Comparison of ENCODE assay signal across 11 cellular contexts in genomic region chr3:128307781-128308469, GRCh38.
DNase-seq lines count a peak whose midpoint lies in the region; ATAC-seq and TF ChIP-seq lines count a peak whose summit lies in the region.
"Had no signal": no experiment of that assay in that cellular context is flagged by ENCODE, and none has a peak within 500 bp of the region (broad histone marks: within the 10 kb centered on the region; RNA-seq: fewer than 3 reads in every experiment).

No MANE protein-coding gene starts in this region.

- peak overlapping the region in 1 of 2 donors; percentile 72 for H3K27ac ChIP-seq in right atrium auricular region
- H3K27ac ChIP-seq in vagina = no peak overlapping the region

- H3K4me3 ChIP-seq in right atrium auricular region = no peak overlapping the region
- no peak overlapping the region for H3K4me3 ChIP-seq in vagina

- no peak for TF ChIP-seq POLR2A in vagina (IDR thresholded peaks at IDR 0.05)

- H3K27me3 ChIP-seq in right atrium auricular region = no peaks in the 10 kb centered on the region
- no peaks in the 10 kb centered on the region for H3K27me3 ChIP-seq in vagina
- H3K27me3 ChIP-seq: BE2C had no signal

- TF ChIP-seq CTCF in right atrium auricular region (IDR thresholded peaks at IDR 0.05) (no peak), vagina (IDR thresholded peaks at IDR 0.05) (no peak)

- no peak for ATAC-seq in Right ventricle myocardium superior (ENCODE audit: poor library complexity)

- H3K9me3 ChIP-seq in right atrium auricular region (no peaks in the 10 kb centered on the region), vagina (no peaks in the 10 kb centered on the region)
- H3K9me3 ChIP-seq: BE2C had no signal

- H3K4me1 ChIP-seq in right atrium auricular region = peaks cover 0 to 45% of the 10 kb centered on the region in 2 donors
- no peaks in the 10 kb centered on the region for H3K4me1 ChIP-seq in vagina

- H3K36me3 ChIP-seq in right atrium auricular region (peaks cover 4% of the 10 kb centered on the region), vagina (no peaks in the 10 kb centered on the region)
- H3K36me3 ChIP-seq: BE2C had no signal

- DNase-seq in right atrium auricular region (ENCODE audit: low spot score) = peak; percentile 18
- no peak for DNase-seq in Right ventricle myocardium superior
- DNase-seq in activated CD8-positive, alpha-beta memory T cell treated with anti-CD3 and anti-CD28 coated beads, Interleukin-2, amount 50 U/mL, for 48 hours = peak; percentile 18
- peak; percentile 84 for DNase-seq in mesenteric fat pad (ENCODE audit: low spot score)
- peak; percentile 67 to 89 for DNase-seq in vagina (ENCODE audit: extremely low spot score in 2 of 2)
- DNase-seq in amniotic stem cell (lab: John Stamatoyannopoulos, UW) = no peak
- no peak for DNase-seq in T-helper 1 cell
- no peak for DNase-seq in DMS79 (lab: John Stamatoyannopoulos, UW)
- DNase-seq: H7, NCI-H2029 had no signal

- intact Hi-C loops in Right ventricle myocardium superior (cut with DNase I) = loop anchor here (10.0 kb wide), 1 partner anchor 187 kb away; the partner anchor contains the start of gene GATA2
- intact Hi-C loops in vagina (cut with DNase I) = no loop called here

Comparison
In these comparisons a context has a peak if more than half of its experiments do, and no peak if none do; other contexts are left out.
1. DNase-seq: peak in right atrium auricular region (single experiment), activated CD8-positive, alpha-beta memory T cell treated with anti-CD3 and anti-CD28 coated beads, Interleukin-2, amount 50 U/mL, for 48 hours (single experiment), mesenteric fat pad (single experiment) and vagina (2 of 2); none in Right ventricle myocardium superior (single experiment), amniotic stem cell (single experiment), T-helper 1 cell (0 of 5) and DMS79 (single experiment).